In the genomic region with DNA sequence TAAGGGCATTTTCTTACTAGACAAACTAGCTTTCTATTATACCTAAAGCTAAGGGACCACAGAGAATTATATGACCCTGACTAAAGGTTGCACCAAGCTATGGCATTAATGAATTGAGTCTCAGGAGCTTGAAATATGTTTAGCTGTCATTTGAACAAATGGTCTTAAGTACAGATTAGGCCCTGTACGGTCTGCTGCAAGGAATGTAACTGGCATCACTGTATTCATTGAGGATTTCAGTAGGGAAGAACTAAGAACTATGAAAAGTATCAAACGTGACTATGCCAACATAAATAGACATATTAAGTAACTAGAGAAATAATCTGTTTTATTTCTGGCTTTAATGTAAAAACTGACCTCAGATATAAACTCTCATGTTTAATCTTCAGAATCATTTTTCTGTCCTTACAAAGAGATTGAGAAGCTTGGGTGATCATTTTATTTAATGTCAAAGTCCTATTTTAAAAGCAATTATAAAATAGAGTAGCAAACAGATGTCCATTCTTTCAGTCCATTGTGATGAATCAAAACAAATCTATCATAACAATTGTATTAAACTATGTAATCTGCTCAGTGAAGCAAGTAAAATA, we compare ENCODE assay signal across 22 cellular contexts.
"Had no signal": no experiment of that assay in that cellular context is flagged by ENCODE, and none has a peak within 500 bp of the region (broad histone marks: within the 10 kb centered on the region; RNA-seq: fewer than 3 reads in every experiment).

No MANE protein-coding gene starts in this region.

- ATAC-seq: effector memory CD8-positive, alpha-beta T cell; heart left ventricle; psoas muscle; sciatic nerve had no signal

- H3K36me3 ChIP-seq: esophagus muscularis mucosa, heart left ventricle, stomach, thoracic aorta, transverse colon had no signal

- H3K9ac ChIP-seq: parathyroid adenoma had no signal

- H3K9me3 ChIP-seq: esophagus muscularis mucosa, heart left ventricle, psoas muscle, stomach, thoracic aorta, transverse colon had no signal

- H3K4me1 ChIP-seq: esophagus muscularis mucosa, heart left ventricle, parathyroid adenoma, psoas muscle had no signal

- DNase-seq: effector memory CD8-positive, alpha-beta T cell; foreskin melanocyte; heart left ventricle; hippocampal formation; kidney glomerular epithelial cell; mesendoderm; naive B cell; psoas muscle; retina; stimulated activated CD4-positive, alpha-beta T cell treated with anti-CD3 and anti-CD28 coated beads, Interleukin-12 subunit alpha, Interleukin-12 subunit beta, amount 100 ng/mL, for 4 hours; stimulated activated naive CD4-positive, alpha-beta T cell; stomach; substantia nigra; transverse colon had no signal

- H3K79me2 ChIP-seq: parathyroid adenoma had no signal

- H2AFZ ChIP-seq: parathyroid adenoma had no signal

- H3K36me3 Mint-ChIP-seq: naive B cell had no signal

- H3K9me3 Mint-ChIP-seq: nephron had no signal

- H3K4me3 Mint-ChIP-seq: dendritic cell treated with granulocyte-macrophage colony-stimulating factor and Interleukin-4, amounts not matched to agents 40 ng/mL and 50 ng/mL, for 4 days; effector memory CD8-positive, alpha-beta T cell; naive B cell; nephron had no signal

- H3K27ac ChIP-seq: epithelial cell of prostate, esophagus muscularis mucosa, heart left ventricle, parathyroid adenoma, psoas muscle, stomach, thoracic aorta, transverse colon had no signal

- FAIRE-seq: islet of Langerhans had no signal

- H3K27me3 ChIP-seq: esophagus muscularis mucosa, stomach, transverse colon had no signal

- H3K27me3 Mint-ChIP-seq: effector memory CD8-positive, alpha-beta T cell; naive B cell had no signal

- H3K4me3 ChIP-seq: esophagus muscularis mucosa, heart left ventricle, psoas muscle, stomach, thoracic aorta, transverse colon had no signal

- H3K27ac Mint-ChIP-seq: dendritic cell treated with granulocyte-macrophage colony-stimulating factor and Interleukin-4, amounts not matched to agents 40 ng/mL and 50 ng/mL, for 4 days; effector memory CD8-positive, alpha-beta T cell; naive B cell had no signal
